Comparison of ENCODE assay signal across 1 cellular context in genomic region chr12:105706973-105707334, GRCh38.
TF ChIP-seq lines count a peak whose summit lies in the region.

No MANE protein-coding gene starts in this region.

TF ChIP-seq in GM23338, 12 proteins besides CTCF, POLR2A, EP300 and RAD21 (continued from another document):
- TF ChIP-seq ZNF462 (CRISPR knock-in tag; IDR thresholded peaks at IDR 0.05) (no peak), EZH2phosphoT487 (IDR thresholded peaks at IDR 0.05; ENCODE audit: unreplicated experiment) (no peak), JUNB (IDR thresholded peaks at IDR 0.05; ENCODE audit: unreplicated experiment) (no peak), EZH2 (IDR thresholded peaks at IDR 0.05; ENCODE audit: low read depth, unreplicated experiment) (no peak), STAT1 (IDR thresholded peaks at IDR 0.05; ENCODE audit: unreplicated experiment) (no peak), NANOG (IDR thresholded peaks at IDR 0.05; ENCODE audit: borderline replicate concordance) (no peak), CREB1 (CRISPR knock-in tag; IDR thresholded peaks at IDR 0.05; ENCODE audit: low read depth) (no peak), ZNF114 (CRISPR knock-in tag; IDR thresholded peaks at IDR 0.05) (no peak)
